8 cellular contexts compared by ENCODE assay signal in the genomic region with DNA sequence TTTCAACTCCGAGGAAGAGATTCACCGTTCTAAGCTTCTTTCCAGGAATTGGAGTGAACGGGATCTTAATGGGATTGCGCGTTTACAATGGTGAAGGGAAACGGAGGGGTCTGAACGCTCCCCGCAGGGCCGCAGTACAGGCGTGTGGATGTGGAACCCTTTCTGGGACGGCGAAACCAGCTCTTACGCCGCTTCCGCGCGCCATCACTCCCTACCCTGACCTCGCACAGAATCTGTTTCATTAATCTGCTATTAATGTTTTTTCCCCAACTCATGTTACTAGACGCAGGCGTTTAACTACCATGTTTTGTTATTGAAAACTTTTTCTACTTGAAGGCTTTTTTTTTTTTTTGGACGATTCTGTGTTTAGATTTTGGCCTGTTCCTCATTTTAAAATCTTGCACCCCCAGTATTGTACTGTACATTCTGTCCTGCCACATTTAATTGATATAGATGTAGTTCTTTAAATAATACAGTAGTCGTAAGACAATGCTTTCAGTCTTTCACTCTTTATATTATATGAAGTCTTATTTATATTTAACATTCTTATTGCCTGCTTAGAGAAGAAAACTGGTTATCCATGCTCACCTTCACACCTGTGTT. TPM values are rescaled to one million over a fixed set of nuclear protein-coding genes. Genes with fewer than 3 reads are reported as not detected.
DNase-seq lines count a peak whose midpoint lies in the region; ATAC-seq and TF ChIP-seq lines count a peak whose summit lies in the region.

No MANE protein-coding gene starts in this region.

- peak; percentile 43 for DNase-seq in AG20443 (ENCODE audit: low spot score)
- peak; percentile 17 for DNase-seq in RWPE1 (ENCODE audit: low spot score)
- peak; percentile 66 for DNase-seq in dermis blood vessel endothelial cell
- DNase-seq in upper lobe of right lung, result no peak
- no peak for DNase-seq in C1 segment of cervical spinal cord (lab: John Stamatoyannopoulos, UW)

- ATAC-seq in GM18867 (IDR thresholded peaks at IDR 0.05; ENCODE audit: unreplicated experiment) (peak; percentile 30), HG03095 (IDR thresholded peaks at IDR 0.05; ENCODE audit: unreplicated experiment) (peak; percentile 30), upper lobe of right lung (peak; percentile 37)

- H3K4me1 ChIP-seq in mononuclear cell (ENCODE audit: insufficient read depth, low read length) (no peaks in the 10 kb centered on the region), upper lobe of right lung (peaks cover 15% of the 10 kb centered on the region)

- H3K27ac ChIP-seq in RWPE1, result peak overlapping the region; percentile 91
- peak overlapping the region; percentile 96 for H3K27ac ChIP-seq in upper lobe of right lung

- no peaks in the 10 kb centered on the region for H3K9me3 ChIP-seq in mononuclear cell (ENCODE audit: low read depth, low read length)
- no peaks in the 10 kb centered on the region for H3K9me3 ChIP-seq in upper lobe of right lung

- H3K27me3 ChIP-seq in mononuclear cell (ENCODE audit: insufficient read depth, low read length) (no peaks in the 10 kb centered on the region), upper lobe of right lung (no peaks in the 10 kb centered on the region)

- POLR2A ChIA-PET in RWPE1 (lab: Yijun Ruan, JAX; ENCODE audit: low non-redundant PET), result interaction anchor here (0.9 to 1.0 kb wide), 4 partner anchors 34 to 320 kb away, joined by 3 to 4 read pairs (median 3); no protein-coding TSS in a partner anchor

- CTCF ChIA-PET in RWPE1 (lab: Yijun Ruan, JAX), result interaction anchor here (0.5 to 1.4 kb wide), 5 partner anchors 9 to 552 kb away, joined by 3 to 7 read pairs (median 4); no protein-coding TSS in a partner anchor

- H3K4me3 ChIP-seq in mononuclear cell (ENCODE audit: low read length) (peak overlapping the region; percentile 75), upper lobe of right lung (peak overlapping the region; percentile 82)

- TF ChIP-seq CTCF in RWPE1 (conservative IDR thresholded peaks at IDR 0.05; ENCODE audit: low read depth), result no peak
- no peak for TF ChIP-seq CTCF in upper lobe of right lung (IDR thresholded peaks at IDR 0.05)

- H3K36me3 ChIP-seq in upper lobe of right lung, result no peaks in the 10 kb centered on the region

- intact Hi-C loops in upper lobe of right lung (cut with DNase I), result no loop called here

RNA-seq across cellular contexts. Expression of a gene that starts 0.7 kb away (rescaled TPM):
- total RNA-seq in dermis blood vessel endothelial cell, result 5.4 and 6.5 TPM in 2 replicates
- total RNA-seq in mononuclear cell, result 7.1 TPM
- 4.9 TPM for total RNA-seq in upper lobe of right lung

RNA-seq across cellular contexts. Expression of a gene that starts 50.3 kb away (rescaled TPM):
- total RNA-seq in dermis blood vessel endothelial cell, result under 0.01 and 0.05 TPM in 2 replicates
- total RNA-seq in mononuclear cell, result 10.4 TPM
- 4.6 TPM for total RNA-seq in upper lobe of right lung

Comparison
In these comparisons a context has a peak if more than half of its experiments do, and no peak if none do; other contexts are left out.
1. DNase-seq: peak in AG20443 (single experiment), RWPE1 (single experiment) and dermis blood vessel endothelial cell (single experiment); none in upper lobe of right lung (single experiment) and C1 segment of cervical spinal cord (0 of 14).
2. Peak in every context shown above with its lines, with median percentiles within 50 percentile points of each other: ATAC-seq.